Comparison of ENCODE assay signal across 16 cellular contexts in the genomic region with DNA sequence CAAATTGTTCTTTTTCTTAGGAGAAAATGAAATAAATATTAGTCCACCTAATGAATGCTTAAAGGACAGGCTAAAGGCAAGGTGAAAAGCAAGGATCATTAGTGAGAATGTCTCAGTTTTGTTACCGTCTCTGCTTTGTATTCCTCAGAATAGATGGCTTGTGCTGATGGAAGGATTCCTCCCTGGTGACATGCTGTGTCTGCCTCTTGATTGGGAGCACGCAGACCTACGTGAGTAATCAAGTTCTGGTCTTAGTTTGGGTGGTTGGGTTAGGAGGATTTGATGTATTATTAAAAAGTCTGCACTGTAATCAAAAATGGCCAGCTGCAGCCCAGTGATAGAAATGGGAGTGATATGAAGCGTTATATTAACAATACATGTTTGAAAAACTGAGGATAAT.
"Had no signal": no experiment of that assay in that cellular context is flagged by ENCODE, and none has a peak within 500 bp of the region (broad histone marks: within the 10 kb centered on the region; RNA-seq: fewer than 3 reads in every experiment).

No MANE protein-coding gene starts in this region.

- H3K4me3 ChIP-seq: left ventricle myocardium inferior, upper lobe of right lung had no signal

- H3K4me1 Mint-ChIP-seq: naive thymus-derived CD4-positive, alpha-beta T cell had no signal

- FAIRE-seq: colon had no signal

- H3K9me3 ChIP-seq: left ventricle myocardium inferior, upper lobe of right lung had no signal

- H3K9me3 Mint-ChIP-seq: activated T-helper 1 cell treated with anti-CD3 and anti-CD28 coated beads, Interleukin-12 subunit alpha, Interleukin-12 subunit beta, Interleukin-2, Interleukin-4 antibody, amounts not matched to agents 30 ng/mL and 10 ng/mL and 1 ng/mL, durations not matched to agents 14 hours and 24 hours and 36 hours; naive thymus-derived CD4-positive, alpha-beta T cell had no signal

- H3K27me3 ChIP-seq: foreskin keratinocyte had no signal

- H3K27ac Mint-ChIP-seq: activated naive CD8-positive, alpha-beta T cell; activated T-helper 1 cell treated with anti-CD3 and anti-CD28 coated beads, Interleukin-12 subunit alpha, Interleukin-12 subunit beta, Interleukin-2, Interleukin-4 antibody, amounts not matched to agents 30 ng/mL and 10 ng/mL and 1 ng/mL, durations not matched to agents 14 hours and 24 hours and 36 hours; naive thymus-derived CD4-positive, alpha-beta T cell had no signal

- H3K27ac ChIP-seq: left ventricle myocardium inferior, upper lobe of right lung had no signal

- H3K36me3 Mint-ChIP-seq: activated naive CD8-positive, alpha-beta T cell; naive thymus-derived CD4-positive, alpha-beta T cell had no signal

- ATAC-seq: naive thymus-derived CD4-positive, alpha-beta T cell; upper lobe of right lung had no signal

- H3K36me3 ChIP-seq: left ventricle myocardium inferior, upper lobe of right lung had no signal

- DNase-seq: activated CD4-positive, alpha-beta T cell treated with anti-CD3 and anti-CD28 coated beads, Interleukin-2, amount 50 U/mL, for 48 hours; activated T-cell treated with anti-CD3 and anti-CD28 coated beads for 4 hours; amniotic stem cell; central memory CD4-positive, alpha-beta T cell; foreskin keratinocyte; left ventricle myocardium inferior; naive thymus-derived CD4-positive, alpha-beta T cell; stimulated activated CD4-positive, alpha-beta T cell treated with anti-CD3 and anti-CD28 coated beads, Interleukin-12 subunit alpha, Interleukin-12 subunit beta, amount 100 ng/mL, for 4 hours; stimulated activated CD4-positive, alpha-beta T cell treated with anti-CD3 and anti-CD28 coated beads, Interleukin-1b, Interleukin-23, amount 100 ng/mL, for 48 hours; stimulated activated CD8-positive, alpha-beta memory T cell treated with anti-CD3 and anti-CD28 coated beads, Interleukin-4, amount 100 ng/mL, for 48 hours; stimulated activated naive CD4-positive, alpha-beta T cell; T-helper 2 cell; upper lobe of right lung had no signal

- H3K4me1 ChIP-seq: left ventricle myocardium inferior, upper lobe of right lung had no signal

- H3K4me3 Mint-ChIP-seq: activated naive CD8-positive, alpha-beta T cell; activated T-helper 1 cell treated with anti-CD3 and anti-CD28 coated beads, Interleukin-12 subunit alpha, Interleukin-12 subunit beta, Interleukin-2, Interleukin-4 antibody, amounts not matched to agents 30 ng/mL and 10 ng/mL and 1 ng/mL, durations not matched to agents 14 hours and 24 hours and 36 hours; naive thymus-derived CD4-positive, alpha-beta T cell had no signal
